ENCODE assay signal across 8 cellular contexts in the genomic region with DNA sequence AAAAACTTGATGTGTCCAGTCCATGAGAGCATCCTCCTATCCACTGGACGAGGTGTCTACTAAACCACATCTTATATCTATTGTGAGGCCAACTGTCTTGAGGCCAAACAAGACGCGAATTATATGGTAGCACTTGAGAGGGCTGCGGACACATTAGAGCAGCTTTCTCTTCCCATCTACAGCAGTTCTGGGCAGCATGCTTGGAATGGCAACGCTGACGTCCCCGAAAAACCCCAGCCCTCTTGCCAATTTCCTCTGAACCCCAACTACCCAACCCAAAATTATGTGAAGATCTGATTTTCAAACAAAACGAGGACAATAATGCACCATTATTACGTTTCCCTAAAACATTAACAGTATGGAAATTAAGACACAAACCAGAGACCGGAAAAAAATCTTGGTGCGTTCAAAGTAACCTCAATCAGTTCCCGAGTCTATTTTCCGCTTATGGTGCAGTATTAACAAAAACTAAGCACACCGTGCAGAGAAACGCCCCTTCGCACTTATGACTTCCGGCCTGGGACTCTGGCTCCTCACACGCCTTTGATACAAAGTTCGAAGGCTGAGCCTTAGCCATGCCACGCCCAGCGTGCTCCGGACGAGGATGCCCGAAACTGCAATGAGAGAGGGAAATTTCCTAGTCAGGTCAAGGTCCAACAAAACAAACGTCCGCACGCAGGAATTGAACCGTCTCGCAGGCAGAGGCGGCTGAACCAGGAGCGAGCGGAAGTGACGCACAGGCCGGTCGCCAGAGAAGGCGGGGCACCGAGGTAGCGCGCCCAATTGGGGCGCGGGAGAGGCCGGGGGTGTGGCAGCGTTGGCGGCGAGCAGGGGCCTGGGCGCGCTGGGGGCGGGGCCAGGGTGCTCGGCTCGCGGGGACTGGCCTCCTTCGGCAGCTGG. TPM values are rescaled to one million over a fixed set of nuclear protein-coding genes. Genes with fewer than 3 reads are reported as not detected.
DNase-seq lines count a peak whose midpoint lies in the region; ATAC-seq and TF ChIP-seq lines count a peak whose summit lies in the region.

No MANE protein-coding gene starts in this region.

- no peaks in the 10 kb centered on the region for H3K27me3 ChIP-seq in adrenal gland
- H3K27me3 ChIP-seq in parathyroid adenoma (ENCODE audit: control insufficient read depth, insufficient read depth, low read length) = no peaks in the 10 kb centered on the region
- H3K27me3 ChIP-seq in tibial nerve = no peaks in the 10 kb centered on the region

- H3K4me1 ChIP-seq in adrenal gland (replicated peaks in 1 of 2) = peaks cover 3 to 12% of the 10 kb centered on the region in 2 donors
- no peaks in the 10 kb centered on the region for H3K4me1 ChIP-seq in parathyroid adenoma
- peaks cover 0 to 46% (median 16%) of the 10 kb centered on the region in 4 donors for H3K4me1 ChIP-seq in tibial nerve

- peak overlapping the region; percentile 93 for H3K4me3 ChIP-seq in GM12864 (ENCODE audit: low read depth, low read length)
- peak overlapping the region in 3 of 4 donors; percentile 59 to 92 (median 81) for H3K4me3 ChIP-seq in adrenal gland
- peak overlapping the region; percentile 99 for H3K4me3 ChIP-seq in parathyroid adenoma (ENCODE audit: low read depth, low read length)
- H3K4me3 ChIP-seq in tibial nerve = peak overlapping the region; percentile 69 to 96 (median 88)

- peak overlapping the region; percentile 99 for H2AFZ ChIP-seq in parathyroid adenoma

- peak overlapping the region; percentile 79 for H3K4me2 ChIP-seq in parathyroid adenoma (ENCODE audit: low read length)

- TF ChIP-seq EP300 in tibial nerve (IDR thresholded peaks at IDR 0.05) = peak; percentile 74 to 91

- 0 to 1% (median 1%) methylated on average over 19 to 52 of the region's 52 CpGs for whole genome bisulfite sequencing in adrenal gland, 4 donors
- WGBS in tibial nerve, 2 donors = 0 to 1% methylated on average over 27 to 52 of the region's 52 CpGs

- TF ChIP-seq CTCF in GM12864 (IDR thresholded peaks at IDR 0.05; ENCODE audit: low read depth, low read length, missing control alignments) (no peak), adrenal gland (IDR thresholded peaks at IDR 0.05) (no peak), parathyroid adenoma (IDR thresholded peaks at IDR 0.05) (no peak), tibial nerve (IDR thresholded peaks at IDR 0.05) (no peak)

- H3K79me2 ChIP-seq in parathyroid adenoma = no peaks in the 10 kb centered on the region

- no peaks in the 10 kb centered on the region for H3K36me3 ChIP-seq in adrenal gland (replicated peaks in 1 of 2)
- H3K36me3 ChIP-seq in parathyroid adenoma (ENCODE audit: control insufficient read depth, insufficient read depth, low read length) = no peaks in the 10 kb centered on the region
- no peaks in the 10 kb centered on the region for H3K36me3 ChIP-seq in tibial nerve

- peak overlapping the region; percentile 84 to 97 (median 95) for H3K27ac ChIP-seq in adrenal gland
- peak overlapping the region; percentile 84 for H3K27ac ChIP-seq in parathyroid adenoma
- peak overlapping the region; percentile 88 to 97 (median 96) for H3K27ac ChIP-seq in tibial nerve

- H3K9ac ChIP-seq in parathyroid adenoma = no peak overlapping the region

- intact Hi-C loops in adrenal gland (cut with DNase I) = loop anchor here in 1 of 2 donors (10.0 kb wide), 1 partner anchor 86 kb away; a partner anchor contains a TSS
- intact Hi-C loops in cardiac septum (cut with DNase I) = loop anchor here (2.0 to 5.0 kb wide), 2 partner anchors 56 to 90 kb away; a partner anchor contains a TSS

- peak; percentile 85 for ATAC-seq in HG02840 (IDR thresholded peaks at IDR 0.05; ENCODE audit: low FRiP score, unreplicated experiment)

- DNase-seq in GM12864 (ENCODE audit: low read depth) (peak; percentile 93), NCI-H1436 (lab: John Stamatoyannopoulos, UW) (peak; percentile 95), SW480 (ENCODE audit: low spot score) (peak; percentile 95), adrenal gland (peak; percentile 97 to 98 (median 98)), cardiac septum (ENCODE audit: low spot score) (peak; percentile 100), tibial nerve (ENCODE audit: low spot score in 2 of 2) (peak; percentile 92 to 95)

- no peaks in the 10 kb centered on the region for H3K9me3 ChIP-seq in adrenal gland (replicated peaks in 1 of 3)
- no peaks in the 10 kb centered on the region for H3K9me3 ChIP-seq in parathyroid adenoma (ENCODE audit: control insufficient read depth, low read length)
- no peaks in the 10 kb centered on the region for H3K9me3 ChIP-seq in tibial nerve

- TF ChIP-seq POLR2A in adrenal gland (IDR thresholded peaks at IDR 0.05) = no peak
- TF ChIP-seq POLR2A in tibial nerve (IDR thresholded peaks at IDR 0.05) = peak in 1 of 2 donors; percentile 67

RNA-seq across cellular contexts. Expression of a gene that starts 0.5 kb away (rescaled TPM):
- total RNA-seq in adrenal gland = 10 to 100 TPM; 13.1 to 30.1 (median 19.6) TPM
- 10 to 100 TPM in 1 of 3 donors, 1 to 10 TPM in 2; 7.3 to 27.5 (median 8.0) TPM for polyA plus RNA-seq in adrenal gland
- total RNA-seq in cardiac septum = 10.7 TPM
- total RNA-seq in tibial nerve = 10 to 100 TPM; 16.8 to 20.1 (median 19.6) TPM

RNA-seq across cellular contexts. Expression of a gene that starts 54.6 kb away (rescaled TPM):
- total RNA-seq in adrenal gland (10 to 100 TPM in 4 of 8 donors, 1 to 10 TPM in 3, under 1 TPM in 1; 0.54 to 20.5 (median 11.7) TPM), cardiac septum (4.0 TPM), tibial nerve (10 to 100 TPM in 1 of 4 donors, 1 to 10 TPM in 3; 2.2 to 12.6 (median 3.7) TPM)
- 1 to 10 TPM; 2.2 to 6.7 (median 2.2) TPM for polyA plus RNA-seq in adrenal gland

Comparison
In these comparisons a context has a peak if more than half of its experiments do, and no peak if none do; other contexts are left out.
1. Peak in every context shown above with its lines: DNase-seq, ATAC-seq, H3K4me3 ChIP-seq and H3K27ac ChIP-seq.